Comparison of ENCODE assay signal across 8 cellular contexts in genomic region chr13:74132152-74132767, GRCh38. TPM values are rescaled to one million over a fixed set of nuclear protein-coding genes. Genes with fewer than 3 reads are reported as not detected.
A peak's percentile ranks its signal among the peaks of the same experiment; 100 is the strongest.
DNase-seq lines count a peak whose midpoint lies in the region; ATAC-seq and TF ChIP-seq lines count a peak whose summit lies in the region.

No MANE protein-coding gene starts in this region.

- peak overlapping the region; percentile 99 for H3K27ac Mint-ChIP-seq in activated CD4-positive, alpha-beta T cell treated with anti-CD3 and anti-CD28 coated beads for 36 hours
- no peak overlapping the region for H3K27ac Mint-ChIP-seq in WTC11

- H3K36me3 ChIP-seq in esophagus squamous epithelium: no peaks in the 10 kb centered on the region

- TF ChIP-seq CTCF in WTC11 (IDR thresholded peaks at IDR 0.05) (no peak), esophagus squamous epithelium (IDR thresholded peaks at IDR 0.05) (no peak)

- intact Hi-C loops in activated CD4-positive, alpha-beta T cell treated with anti-CD3 and anti-CD28 coated beads for 36 hours (cut with DNase I, micrococcal nuclease): loop anchor here (2.0 to 5.0 kb wide), 11 partner anchors 105 to 1405 kb away; partner anchors contain the start of genes BORA (in 1 of the 2), COMMD6 (in 1 of the 2) and MZT1 (in 1 of the 2)
- intact Hi-C loops in esophagus squamous epithelium (cut with DNase I): loop anchor here (10.0 kb wide), 1 partner anchor 297 kb away; no protein-coding TSS in a partner anchor

- CTCF ChIA-PET in activated CD4-positive, alpha-beta T cell treated with anti-CD3 and anti-CD28 coated beads for 36 hours (lab: Charles Lee): interaction anchor here (0.7 to 3.6 kb wide), 9 partner anchors 19 to 369 kb away, joined by 3 to 14 read pairs (median 3); no protein-coding TSS in a partner anchor
- CTCF ChIA-PET in WTC11 (lab: Charles Lee): interaction anchor here (1.0 to 2.5 kb wide), 2 partner anchors 155 to 283 kb away, joined by 4 to 17 read pairs; no protein-coding TSS in a partner anchor

- H3K27me3 Mint-ChIP-seq in activated CD4-positive, alpha-beta T cell treated with anti-CD3 and anti-CD28 coated beads for 36 hours: no peaks in the 10 kb centered on the region
- H3K27me3 Mint-ChIP-seq in WTC11 (ENCODE audit: low read depth): peaks cover 7% of the 10 kb centered on the region; the same call in 1 of the 2 replicates

- no peaks in the 10 kb centered on the region for H3K9me3 ChIP-seq in esophagus squamous epithelium

- H3K4me3 ChIP-seq in esophagus squamous epithelium: peak overlapping the region; percentile 65 to 90 (median 76)

- H3K36me3 Mint-ChIP-seq in activated CD4-positive, alpha-beta T cell treated with anti-CD3 and anti-CD28 coated beads for 36 hours (ENCODE audit: low read depth): no peaks in the 10 kb centered on the region
- no peaks in the 10 kb centered on the region for H3K36me3 Mint-ChIP-seq in WTC11

- H3K4me1 ChIP-seq in esophagus squamous epithelium: peaks cover 0 to 72% (median 9%) of the 10 kb centered on the region in 3 donors

- peak; percentile 61 for DNase-seq in activated CD4-positive, alpha-beta T cell treated with anti-CD3 and anti-CD28 coated beads for 36 hours
- no peak for DNase-seq in activated CD4-positive, alpha-beta T cell treated with anti-CD3 and anti-CD28 coated beads for 1 hour
- DNase-seq in WTC11 (ENCODE audit: low spot score): no peak
- no peak for DNase-seq in esophagus squamous epithelium (lab: John Stamatoyannopoulos, UW)
- peak; percentile 71 for DNase-seq in pons (ENCODE audit: low spot score)
- DNase-seq in HT-29 (ENCODE audit: low spot score): no peak
- DNase-seq in NCI-H2171 treated with DMSO at 0.1 percent for 48 hours (lab: John Stamatoyannopoulos, UW): no peak

- peak in 1 of 4 donors; percentile 51 for TF ChIP-seq POLR2A in esophagus squamous epithelium (IDR thresholded peaks at IDR 0.05)

- WGBS in esophagus squamous epithelium, 2 donors: 27 to 51% methylated on average over 17 of the region's 17 CpGs

- peak; percentile 5 for ATAC-seq in activated CD4-positive, alpha-beta T cell treated with anti-CD3 and anti-CD28 coated beads for 36 hours
- no peak for ATAC-seq in WTC11
- ATAC-seq in HG02759 (IDR thresholded peaks at IDR 0.05; ENCODE audit: unreplicated experiment): no peak

- H3K27ac ChIP-seq in esophagus squamous epithelium: peak overlapping the region; percentile 12 to 95 (median 90)

- no peak overlapping the region for H3K4me3 Mint-ChIP-seq in activated CD4-positive, alpha-beta T cell treated with anti-CD3 and anti-CD28 coated beads for 36 hours
- H3K4me3 Mint-ChIP-seq in WTC11: peak overlapping the region; percentile 99

- no peaks in the 10 kb centered on the region for H3K9me3 Mint-ChIP-seq in activated CD4-positive, alpha-beta T cell treated with anti-CD3 and anti-CD28 coated beads for 36 hours (ENCODE audit: low read depth)
- H3K9me3 Mint-ChIP-seq in WTC11: no peaks in the 10 kb centered on the region

- POLR2A ChIA-PET in activated CD4-positive, alpha-beta T cell treated with anti-CD3 and anti-CD28 coated beads for 36 hours (lab: Charles Lee): interaction anchor here (0.6 to 2.9 kb wide), 7 partner anchors 36 to 217 kb away, joined by 3 to 11 read pairs (median 4); no protein-coding TSS in a partner anchor
- POLR2A ChIA-PET in WTC11 (lab: Charles Lee): no interaction called here

- peaks cover 45% of the 10 kb centered on the region for H3K4me1 Mint-ChIP-seq in activated CD4-positive, alpha-beta T cell treated with anti-CD3 and anti-CD28 coated beads for 36 hours
- H3K4me1 Mint-ChIP-seq in WTC11: peaks cover 35% of the 10 kb centered on the region

- H3K27me3 ChIP-seq in esophagus squamous epithelium: peaks cover 0 to 13% (median 0%) of the 10 kb centered on the region in 4 donors

TF ChIP-seq in WTC11, 78 proteins besides CTCF, POLR2A, EP300 and RAD21:
- TF ChIP-seq JAZF1 (CRISPR knock-in tag; IDR thresholded peaks at IDR 0.05): no peak
- TF ChIP-seq JUN (CRISPR knock-in tag; IDR thresholded peaks at IDR 0.05): no peak
- TF ChIP-seq NFYB (CRISPR knock-in tag; conservative IDR thresholded peaks at IDR 0.05; ENCODE audit: low read depth): no peak
- TF ChIP-seq IRF2 (CRISPR knock-in tag; IDR thresholded peaks at IDR 0.05; ENCODE audit: borderline replicate concordance, low read depth): no peak
- no peak for TF ChIP-seq USF1 (CRISPR knock-in tag; IDR thresholded peaks at IDR 0.05)
- no peak for TF ChIP-seq ZNF138 (CRISPR knock-in tag; conservative IDR thresholded peaks at IDR 0.05)
- no peak for TF ChIP-seq NR2C2 (CRISPR knock-in tag; IDR thresholded peaks at IDR 0.05)
- no peak for TF ChIP-seq GRHL2 (CRISPR knock-in tag; IDR thresholded peaks at IDR 0.05; ENCODE audit: insufficient replicate concordance, severe bottlenecking)

RNA-seq across cellular contexts. Expression of gene KLF12, which starts 1.9 kb away (rescaled TPM):
- 10 to 100 TPM; 20.1 to 29.2 TPM for total RNA-seq in activated CD4-positive, alpha-beta T cell treated with anti-CD3 and anti-CD28 coated beads for 36 hours
- total RNA-seq in WTC11 (2021) (7.7 to 8.5 TPM (median 8.3 TPM) in 3 replicates), esophagus squamous epithelium (1 to 10 TPM in 3 of 4 donors, under 1 TPM in 1; 0.64 to 4.0 (median 1.4) TPM)
- 5.1 and 5.7 TPM in 2 replicates for total RNA-seq in HT-29 (2014; rRNA removed; shearing (Covaris generic))

Comparison
In these comparisons a context has a peak if more than half of its experiments do, and no peak if none do; other contexts are left out.
1. DNase-seq: peak in activated CD4-positive, alpha-beta T cell treated with anti-CD3 and anti-CD28 coated beads for 36 hours (single experiment) and pons (single experiment); none in activated CD4-positive, alpha-beta T cell treated with anti-CD3 and anti-CD28 coated beads for 1 hour (single experiment), WTC11 (single experiment), esophagus squamous epithelium (single experiment), HT-29 (single experiment) and NCI-H2171 treated with DMSO at 0.1 percent for 48 hours (single experiment).